In genomic region chr1:234661249-234661928, GRCh38 we compare ENCODE assay signal across 25 cellular contexts. TPM values are rescaled to one million over a fixed set of nuclear protein-coding genes. Genes with fewer than 3 reads are reported as not detected.
A peak's percentile ranks its signal among the peaks of the same experiment; 100 is the strongest.
DNase-seq lines count a peak whose midpoint lies in the region; ATAC-seq, FAIRE-seq and TF ChIP-seq lines count a peak whose summit lies in the region.
"Had no signal": no experiment of that assay in that cellular context is flagged by ENCODE, and none has a peak within 500 bp of the region (broad histone marks: within the 10 kb centered on the region; RNA-seq: fewer than 3 reads in every experiment).

No MANE protein-coding gene starts in this region.

- no peak overlapping the region for H3K18ac ChIP-seq in H1 (ENCODE audit: extremely low read depth, low read length)

- H3K4me2 ChIP-seq in H1 (ENCODE audit: insufficient read depth in 1 of 2, low read depth in 2 of 2, low read length in 2 of 2): no peak overlapping the region

- TF ChIP-seq EP300 in H1 (IDR thresholded peaks at IDR 0.05; ENCODE audit: borderline replicate concordance in 1 of 2, low read depth in 2 of 2, low read length in 2 of 2) (no peak), ovary (IDR thresholded peaks at IDR 0.05) (no peak)

- H3K9ac ChIP-seq in H1 (replicated peaks in 1 of 4; ENCODE audit: extremely low read depth in 1 of 4, low read depth in 3 of 4, low read length in 3 of 4): no peak overlapping the region
- H3K9ac ChIP-seq in mucosa of stomach (ENCODE audit: low read length): peak overlapping the region; percentile 10

- TF ChIP-seq CTCF in H1 (IDR thresholded peaks at IDR 0.05; ENCODE audit: control extremely low read depth in 1 of 3, insufficient read depth in 1 of 3, low read depth in 1 of 3, low read length in 3 of 3): no peak
- TF ChIP-seq CTCF in ovary (IDR thresholded peaks at IDR 0.05): no peak

- no peaks in the 10 kb centered on the region for H3K9me3 Mint-ChIP-seq in stimulated activated naive CD8-positive, alpha-beta T cell treated with anti-CD3 and anti-CD28 coated beads, Interleukin-15, amount 100 ng/mL, for 72 hours
- H3K9me3 Mint-ChIP-seq: activated T-cell treated with anti-CD3 and anti-CD28 coated beads, Interleukin-2, amount 50 U/mL, for 24 hours had no signal

- H2BK20ac ChIP-seq in H1 (ENCODE audit: low read length): no peak overlapping the region

- no peak overlapping the region for H3K4me3 Mint-ChIP-seq in stimulated activated naive CD8-positive, alpha-beta T cell treated with anti-CD3 and anti-CD28 coated beads, Interleukin-15, amount 100 ng/mL, for 72 hours
- H3K4me3 Mint-ChIP-seq: activated CD8-positive, alpha-beta T cell treated with anti-CD3 and anti-CD28 coated beads, Interleukin-2, amount 10 ng/mL, durations not matched to agents 7 days and 5 days; activated T-cell treated with anti-CD3 and anti-CD28 coated beads, Interleukin-2, amount 50 U/mL, for 24 hours had no signal

- no peak overlapping the region for H4K91ac ChIP-seq in H1 (replicated peaks; ENCODE audit: insufficient read length, low read length)

- peaks cover 3% of the 10 kb centered on the region; the same call in 1 of the 2 replicates for H3K23me2 ChIP-seq in H1 (ENCODE audit: low read depth, low read length)

- POLR2A ChIA-PET in H1 (lab: Charles Lee; ENCODE audit: partially characterized antibody): no interaction called here

- no peaks in the 10 kb centered on the region for H3K27me3 Mint-ChIP-seq in stimulated activated naive CD8-positive, alpha-beta T cell treated with anti-CD3 and anti-CD28 coated beads, Interleukin-15, amount 100 ng/mL, for 72 hours
- H3K27me3 Mint-ChIP-seq: activated T-cell treated with anti-CD3 and anti-CD28 coated beads, Interleukin-2, amount 50 U/mL, for 24 hours had no signal

- no peak overlapping the region for H2BK5ac ChIP-seq in H1 (ENCODE audit: low read depth, low read length)

- TF ChIP-seq POLR2A in H1 (IDR thresholded peaks at IDR 0.05; ENCODE audit: control extremely low read depth in 1 of 2, low read depth in 2 of 2, low read length in 2 of 2) (no peak), ovary (IDR thresholded peaks at IDR 0.05) (no peak)

- H2AFZ ChIP-seq in H1 (ENCODE audit: low read length): no peak overlapping the region

- H3K4me3 ChIP-seq in H1 (ENCODE audit: extremely low read depth in 1 of 4, insufficient read depth in 2 of 4, low read depth in 3 of 4, low read length in 4 of 4) (no peak overlapping the region), mucosa of stomach (ENCODE audit: low read length) (no peak overlapping the region), ovary (no peak overlapping the region)
- H3K4me3 ChIP-seq: dorsolateral prefrontal cortex, lung, spleen had no signal

- no peaks in the 10 kb centered on the region for H4K20me1 ChIP-seq in H1 (replicated peaks in 1 of 2; ENCODE audit: control insufficient read depth in 1 of 2, insufficient read depth in 2 of 2, low read length in 2 of 2)

- H2BK120ac ChIP-seq in H1 (replicated peaks; ENCODE audit: low read depth, low read length): no peak overlapping the region

- H3K9me3 ChIP-seq in H1 (ENCODE audit: insufficient read depth in 2 of 2, low read depth in 1 of 2, low read length in 1 of 2): no peaks in the 10 kb centered on the region
- no peaks in the 10 kb centered on the region for H3K9me3 ChIP-seq in mucosa of stomach (ENCODE audit: control insufficient read depth, low read length)
- H3K9me3 ChIP-seq in ovary: no peaks in the 10 kb centered on the region
- H3K9me3 ChIP-seq: spleen had no signal

- H3K79me1 ChIP-seq in H1 (ENCODE audit: low read depth, low read length): no peaks in the 10 kb centered on the region

- TF ChIP-seq RAD21 in H1 (IDR thresholded peaks at IDR 0.05 in 1 of 2, conservative IDR thresholded peaks at IDR 0.05 in 1 of 2; ENCODE audit: low read depth in 2 of 2, low read length in 2 of 2): no peak

- no peak overlapping the region for H3K23ac ChIP-seq in H1 (ENCODE audit: insufficient read length)

- H4K8ac ChIP-seq in H1 (ENCODE audit: extremely low read depth, insufficient read depth, low read length): no peak overlapping the region

- FAIRE-seq in H1 (lab: Jason Lieb, UNC): no peak
- FAIRE-seq: endothelial cell of umbilical vein, frontal cortex, G401.6, GM18507, H54, RCC 7860 had no signal

- no peak for DNase-seq in stimulated activated naive CD8-positive, alpha-beta T cell treated with anti-CD3 and anti-CD28 coated beads, Interleukin-15, amount 100 ng/mL, for 72 hours
- no peak for DNase-seq in stimulated activated naive CD8-positive, alpha-beta T cell treated with anti-CD3 and anti-CD28 coated beads, Interleukin-15, Interleukin-2, amounts not matched to agents 100 U/mL and 50 U/mL, for 24 hours
- DNase-seq in H1 (ENCODE audit: low read depth in 1 of 2, low spot score in 2 of 2) (no peak), ovary (no peak), kidney glomerular epithelial cell (lab: John Stamatoyannopoulos, UW) (no peak)
- no peak for DNase-seq in central memory CD4-positive, alpha-beta T cell
- DNase-seq: activated CD8-positive, alpha-beta T cell treated with anti-CD3 and anti-CD28 coated beads, Interleukin-2, amount 10 ng/mL, durations not matched to agents 7 days and 5 days; activated naive CD4-positive, alpha-beta T cell; activated T-cell treated with anti-CD3 and anti-CD28 coated beads, Interleukin-2, amount 50 U/mL, for 24 hours; caudate nucleus; DMS153; dorsolateral prefrontal cortex; hypothalamus; NCI-H146; NCI-H524 treated with DMSO at 0.1 percent for 48 hours; spleen; stimulated activated CD4-positive, alpha-beta T cell treated with anti-CD3 and anti-CD28 coated beads, Interleukin-4, amount 100 ng/mL, for 4 hours had no signal

- no peaks in the 10 kb centered on the region for H3K79me2 ChIP-seq in H1 (ENCODE audit: control insufficient read depth in 1 of 2, insufficient read depth in 2 of 2, low read length in 2 of 2)

- H4K5ac ChIP-seq in H1 (ENCODE audit: insufficient read length, low read depth, low read length): no peak overlapping the region

- H3K27ac Mint-ChIP-seq in stimulated activated naive CD8-positive, alpha-beta T cell treated with anti-CD3 and anti-CD28 coated beads, Interleukin-15, amount 100 ng/mL, for 72 hours: peak overlapping the region in 1 of 2 donors; percentile 76
- H3K27ac Mint-ChIP-seq: activated CD8-positive, alpha-beta T cell treated with anti-CD3 and anti-CD28 coated beads, Interleukin-2, amount 10 ng/mL, durations not matched to agents 7 days and 5 days; activated T-cell treated with anti-CD3 and anti-CD28 coated beads, Interleukin-2, amount 50 U/mL, for 24 hours had no signal

- H3K14ac ChIP-seq in H1 (ENCODE audit: insufficient read length): no peak overlapping the region

- H2BK15ac ChIP-seq in H1 (ENCODE audit: low read length): no peak overlapping the region

- H2BK12ac ChIP-seq in H1 (ENCODE audit: low read depth, low read length): 0 out of 2 replicates have a peak overlapping the region, but pooled peaks have one; percentile 60

- intact Hi-C loops in ovary (cut with DNase I): no loop called here

- peaks cover 25% of the 10 kb centered on the region for H3K4me1 Mint-ChIP-seq in stimulated activated naive CD8-positive, alpha-beta T cell treated with anti-CD3 and anti-CD28 coated beads, Interleukin-15, amount 100 ng/mL, for 72 hours

- CTCF ChIA-PET in H1 (lab: Charles Lee; ENCODE audit: partially characterized antibody): no interaction called here

- H3K36me3 ChIP-seq in H1 (ENCODE audit: control insufficient read depth in 2 of 4, insufficient read depth in 4 of 4, low read length in 3 of 4) (no peaks in the 10 kb centered on the region), mucosa of stomach (ENCODE audit: control insufficient read depth, insufficient read depth, low read length) (no peaks in the 10 kb centered on the region), ovary (no peaks in the 10 kb centered on the region)
- H3K36me3 ChIP-seq: spleen had no signal

- H3K56ac ChIP-seq in H1 (replicated peaks; ENCODE audit: insufficient read length, low read depth, low read length): no peak overlapping the region

- H3K4me1 ChIP-seq in H1 (replicated peaks in 1 of 4; ENCODE audit: control insufficient read depth in 3 of 4, insufficient read depth in 4 of 4, low read length in 3 of 4) (peaks cover 0 to 14% (median 6%) of the 10 kb centered on the region in 4 experiments; a peak in 5 of 7 replicates), mucosa of stomach (ENCODE audit: control insufficient read depth, insufficient read depth, low read length) (peaks cover 33% of the 10 kb centered on the region), ovary (ENCODE audit: insufficient read depth) (no peaks in the 10 kb centered on the region)

- H2AK5ac ChIP-seq in H1 (ENCODE audit: low read depth, low read length): no peak overlapping the region

- no peaks in the 10 kb centered on the region for H3K27me3 ChIP-seq in H1 (replicated peaks in 1 of 4; ENCODE audit: control insufficient read depth in 3 of 4, extremely low read depth in 1 of 4, insufficient read depth in 3 of 4, low read length in 3 of 4)
- no peaks in the 10 kb centered on the region for H3K27me3 ChIP-seq in mucosa of stomach (ENCODE audit: control insufficient read depth, insufficient read depth, low read length)
- H3K27me3 ChIP-seq in ovary: no peaks in the 10 kb centered on the region
- H3K27me3 ChIP-seq: dorsolateral prefrontal cortex, spleen had no signal

- peak; percentile 33 for ATAC-seq in stimulated activated naive CD8-positive, alpha-beta T cell treated with anti-CD3 and anti-CD28 coated beads, Interleukin-15, amount 100 ng/mL, for 72 hours
- ATAC-seq in stimulated activated naive CD8-positive, alpha-beta T cell treated with anti-CD3 and anti-CD28 coated beads, Interleukin-15, Interleukin-2, amounts not matched to agents 100 U/mL and 50 U/mL, for 24 hours: no peak
- ATAC-seq: activated CD8-positive, alpha-beta T cell treated with anti-CD3 and anti-CD28 coated beads, Interleukin-2, amount 10 ng/mL, durations not matched to agents 7 days and 5 days had no signal

- 92% methylated on average over 15 of the region's 15 CpGs; no CpG with 5 or more reads in 1 of the 2 experiments for WGBS in H1 (ENCODE audit: extremely low coverage in 1 of 2, insufficient coverage in 1 of 2, insufficient read length in 1 of 2, insufficient replicate concordance in 2 of 2, low coverage in 1 of 2, low lambda C conversion rate in 2 of 2, missing lambda C conversion rate in 1 of 2), 2 experiments
- WGBS in ovary, 3 donors: 92 to 94% (median 94%) methylated on average over 14 to 15 of the region's 15 CpGs

- H3K4ac ChIP-seq in H1 (replicated peaks; ENCODE audit: insufficient read length, low read depth, low read length): no peak overlapping the region

- H3K27ac ChIP-seq in H1 (ENCODE audit: low read depth, low read length) (no peak overlapping the region; the same call in 1 of the 2 replicates), ovary (no peak overlapping the region)
- H3K27ac ChIP-seq: dorsolateral prefrontal cortex, spleen had no signal

RNA-seq across cellular contexts. Expression of gene IRF2BP2, which starts 51.4 kb away (rescaled TPM):
- total RNA-seq in H1 (2021; fragmentation: NEBNext Ultra II Directional; extraction: Animal tissue kit (Norgen Biotek cat#: 25700)): 67.5 and 68.9 TPM in 2 replicates
- polyA plus RNA-seq in H1 (2011; rRNA removed) (24.9 and 36.0 TPM in 2 replicates), ovary (10 to 100 TPM; 83.9 to 98.8 TPM)
- polyA plus RNA-seq in H1 (2011; cell fraction: cytosol; rRNA removed): 14.9 TPM
- 108 TPM for polyA plus RNA-seq in H1 (2011; cell fraction: nucleus; rRNA removed)
- 22.9 to 44.8 TPM (median 38.6 TPM) in 4 replicates for polyA plus RNA-seq in H1 (2012, experiment 1 of 2)
- polyA plus RNA-seq in H1 (2012, experiment 2 of 2): 26.3 TPM
- polyA plus RNA-seq in H1 (2013, experiment 1 of 2): 31.8 TPM
- polyA plus RNA-seq in H1 (2013, experiment 2 of 2): 31.3 TPM
- 22.1 and 38.7 TPM in 2 replicates for polyA minus RNA-seq in H1 (2011; rRNA and poly(A)+ RNA removed)
- polyA minus RNA-seq in H1 (2011; cell fraction: cytosol; rRNA and poly(A)+ RNA removed): 41.8 TPM
- polyA minus RNA-seq in H1 (2011; cell fraction: nucleus; rRNA and poly(A)+ RNA removed): 37.3 TPM
- 100 to 1,000 TPM in 6 of 7 donors, 10 to 100 TPM in 1; 66.9 to 180 (median 117) TPM for total RNA-seq in ovary
